Comparison of ENCODE assay signal across 1 cellular context in the genomic region with DNA sequence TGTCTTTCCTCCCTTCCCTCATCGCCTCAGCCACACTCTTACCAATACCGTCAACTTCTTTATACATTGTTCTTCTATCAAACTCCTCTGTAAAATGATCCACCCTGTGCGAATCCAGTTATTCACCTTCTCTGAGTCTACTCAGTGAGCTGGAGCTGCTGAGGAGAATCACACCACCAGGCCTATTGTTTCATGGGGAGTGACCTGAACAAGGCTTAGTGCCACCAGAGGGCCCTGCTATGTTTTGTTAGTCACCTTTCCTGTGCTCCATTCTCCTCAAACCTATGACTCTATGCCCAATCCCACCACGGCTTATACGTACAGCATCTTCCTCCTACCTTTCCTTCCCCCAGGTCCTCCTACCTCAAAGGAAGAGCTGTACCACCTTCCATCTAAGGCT.
TF ChIP-seq lines count a peak whose summit lies in the region.

No MANE protein-coding gene starts in this region.

TF ChIP-seq in HepG2, 621 proteins besides CTCF, POLR2A, EP300 and RAD21 (continued from another document):
- TF ChIP-seq, protein P1, sequence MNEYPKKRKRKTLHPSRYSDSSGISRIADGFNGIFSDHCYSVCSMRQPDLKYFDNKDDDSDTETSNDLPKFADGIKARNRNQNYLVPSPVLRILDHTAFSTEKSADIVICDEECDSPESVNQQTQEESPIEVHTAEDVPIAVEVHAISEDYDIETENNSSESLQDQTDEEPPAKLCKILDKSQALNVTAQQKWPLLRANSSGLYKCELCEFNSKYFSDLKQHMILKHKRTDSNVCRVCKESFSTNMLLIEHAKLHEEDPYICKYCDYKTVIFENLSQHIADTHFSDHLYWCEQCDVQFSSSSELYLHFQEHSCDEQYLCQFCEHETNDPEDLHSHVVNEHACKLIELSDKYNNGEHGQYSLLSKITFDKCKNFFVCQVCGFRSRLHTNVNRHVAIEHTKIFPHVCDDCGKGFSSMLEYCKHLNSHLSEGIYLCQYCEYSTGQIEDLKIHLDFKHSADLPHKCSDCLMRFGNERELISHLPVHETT (CRISPR knock-in tag; conservative IDR thresholded peaks at IDR 0.05), result no peak
- TF ChIP-seq ARNTL (CRISPR knock-in tag; IDR thresholded peaks at IDR 0.05), result no peak
- TF ChIP-seq, protein P2, sequence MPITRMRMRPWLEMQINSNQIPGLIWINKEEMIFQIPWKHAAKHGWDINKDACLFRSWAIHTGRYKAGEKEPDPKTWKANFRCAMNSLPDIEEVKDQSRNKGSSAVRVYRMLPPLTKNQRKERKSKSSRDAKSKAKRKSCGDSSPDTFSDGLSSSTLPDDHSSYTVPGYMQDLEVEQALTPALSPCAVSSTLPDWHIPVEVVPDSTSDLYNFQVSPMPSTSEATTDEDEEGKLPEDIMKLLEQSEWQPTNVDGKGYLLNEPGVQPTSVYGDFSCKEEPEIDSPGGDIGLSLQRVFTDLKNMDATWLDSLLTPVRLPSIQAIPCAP (CRISPR knock-in tag; IDR thresholded peaks at IDR 0.05; ENCODE audit: low read depth), result no peak
- no peak for TF ChIP-seq ZNF24 (IDR thresholded peaks at IDR 0.05)
- TF ChIP-seq ZNF337 (CRISPR knock-in tag; IDR thresholded peaks at IDR 0.05; ENCODE audit: borderline replicate concordance, low read depth), result no peak
TF ChIP-seq in HepG2: peak in this region for 0.
